In the genomic region with DNA sequence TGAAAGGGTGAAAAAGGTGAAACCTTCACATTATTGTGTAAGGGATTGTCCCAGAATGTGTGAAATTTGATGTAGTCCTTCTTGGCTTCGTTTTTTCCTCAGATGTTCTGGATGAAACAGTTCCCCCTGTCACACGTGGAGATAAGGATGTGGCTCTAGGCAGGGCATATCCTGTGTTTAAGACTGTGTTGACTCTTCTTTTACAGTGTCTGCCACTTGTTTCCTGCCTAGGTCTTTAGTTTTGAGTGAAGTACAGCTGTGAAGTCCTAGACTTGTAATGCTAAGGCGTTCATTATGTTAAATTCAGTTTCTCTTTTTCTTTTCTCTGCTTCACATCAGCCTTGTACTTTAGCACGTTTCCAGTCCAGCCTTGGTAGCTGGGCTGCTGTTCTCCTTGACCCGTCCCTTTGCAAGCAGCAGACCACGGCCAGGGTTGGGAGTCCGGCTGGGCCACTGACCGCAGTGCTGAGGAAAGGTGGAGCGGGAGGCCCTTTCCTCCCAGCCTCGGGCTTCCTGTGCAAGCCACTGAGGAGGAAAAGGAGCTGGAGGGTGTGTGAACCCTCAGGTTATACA, we compare ENCODE assay signal across 8 cellular contexts. TPM values are rescaled to one million over a fixed set of nuclear protein-coding genes. Genes with fewer than 3 reads are reported as not detected.
DNase-seq lines count a peak whose midpoint lies in the region; ATAC-seq and TF ChIP-seq lines count a peak whose summit lies in the region.

No MANE protein-coding gene starts in this region.

- H3K79me2 ChIP-seq in GM23248 (ENCODE audit: insufficient read depth): no peaks in the 10 kb centered on the region

- peak; percentile 74 for ATAC-seq in GM21619 (IDR thresholded peaks at IDR 0.05; ENCODE audit: unreplicated experiment)

- H2AFZ ChIP-seq in GM23248: no peak overlapping the region

- no peaks in the 10 kb centered on the region for H4K20me1 ChIP-seq in GM23248 (ENCODE audit: insufficient read depth)

- peak overlapping the region; percentile 71 to 96 (median 91) for H3K4me3 Mint-ChIP-seq in IgD-negative memory B cell
- peak overlapping the region; percentile 83 for H3K4me3 Mint-ChIP-seq in activated T-cell treated with anti-CD3 and anti-CD28 coated beads, Interleukin-2, amount 50 U/mL, for 24 hours
- peak overlapping the region; percentile 82 for H3K4me3 Mint-ChIP-seq in stimulated activated naive CD8-positive, alpha-beta T cell treated with anti-CD3 and anti-CD28 coated beads, Interleukin-15, Interleukin-2, amounts not matched to agents 100 ng/mL and 50 ng/mL, for 24 hours

- H3K9me2 ChIP-seq in GM23248 (ENCODE audit: insufficient read depth): no peaks in the 10 kb centered on the region

- peak overlapping the region; percentile 78 to 96 (median 95) for H3K27ac Mint-ChIP-seq in IgD-negative memory B cell
- H3K27ac Mint-ChIP-seq in activated T-cell treated with anti-CD3 and anti-CD28 coated beads, Interleukin-2, amount 50 U/mL, for 24 hours: peak overlapping the region; percentile 97
- H3K27ac Mint-ChIP-seq in stimulated activated naive CD8-positive, alpha-beta T cell treated with anti-CD3 and anti-CD28 coated beads, Interleukin-15, Interleukin-2, amounts not matched to agents 100 ng/mL and 50 ng/mL, for 24 hours: peak overlapping the region; percentile 95

- H3K36me3 ChIP-seq in right atrium auricular region (no peaks in the 10 kb centered on the region), GM23248 (ENCODE audit: low read depth) (no peaks in the 10 kb centered on the region)

- H3K9ac ChIP-seq in GM23248: no peak overlapping the region

- H3K4me3 ChIP-seq in right atrium auricular region: peak overlapping the region in 1 of 2 donors; percentile 7
- H3K4me3 ChIP-seq in GM23248: no peak overlapping the region

- in situ Hi-C loops in GM13976 (cut with MboI; ENCODE audit: low sequenced_read_pairs, unreplicated experiment): no loop called here
- in situ Hi-C loops in GM23248 (cut with MboI): no loop called here

- no peaks in the 10 kb centered on the region for H3K27me3 Mint-ChIP-seq in IgD-negative memory B cell
- H3K27me3 Mint-ChIP-seq in activated T-cell treated with anti-CD3 and anti-CD28 coated beads, Interleukin-2, amount 50 U/mL, for 24 hours: no peaks in the 10 kb centered on the region
- H3K27me3 Mint-ChIP-seq in stimulated activated naive CD8-positive, alpha-beta T cell treated with anti-CD3 and anti-CD28 coated beads, Interleukin-15, Interleukin-2, amounts not matched to agents 100 ng/mL and 50 ng/mL, for 24 hours: no peaks in the 10 kb centered on the region

- H3K4me1 ChIP-seq in right atrium auricular region (peaks cover 0 to 96% of the 10 kb centered on the region in 2 donors), GM23248 (ENCODE audit: insufficient read depth) (peaks cover 14% of the 10 kb centered on the region; the same call in 1 of the 2 replicates)

- WGBS in GM23248 (ENCODE audit: low coverage in 1 of 2, low lambda C conversion rate in 2 of 2, missing lambda C conversion rate in 2 of 2), 2 experiments: 92 to 94% methylated on average over 10 of the region's 10 CpGs

- H3K27me3 ChIP-seq in right atrium auricular region: no peaks in the 10 kb centered on the region
- no peaks in the 10 kb centered on the region for H3K27me3 ChIP-seq in GM23248 (replicated peaks; ENCODE audit: insufficient read depth)

- H3K27ac ChIP-seq in right atrium auricular region: peak overlapping the region; percentile 47 to 94
- no peak overlapping the region for H3K27ac ChIP-seq in GM23248

- DNase-seq in GM13976 (ENCODE audit: low spot score): peak; percentile 59
- DNase-seq in activated T-cell treated with anti-CD3 and anti-CD28 coated beads, Interleukin-2, amount 50 U/mL, for 24 hours: peak; percentile 57
- no peak for DNase-seq in right atrium auricular region (ENCODE audit: low spot score)
- DNase-seq in GM23248: no peak
- DNase-seq in amniotic stem cell (lab: John Stamatoyannopoulos, UW): no peak

- H3K9me3 Mint-ChIP-seq in IgD-negative memory B cell: no peaks in the 10 kb centered on the region
- H3K9me3 Mint-ChIP-seq in activated T-cell treated with anti-CD3 and anti-CD28 coated beads, Interleukin-2, amount 50 U/mL, for 24 hours: no peaks in the 10 kb centered on the region
- H3K9me3 Mint-ChIP-seq in stimulated activated naive CD8-positive, alpha-beta T cell treated with anti-CD3 and anti-CD28 coated beads, Interleukin-15, Interleukin-2, amounts not matched to agents 100 ng/mL and 50 ng/mL, for 24 hours: no peaks in the 10 kb centered on the region

- H3K4me2 ChIP-seq in GM23248 (ENCODE audit: unreplicated experiment): no peak overlapping the region

- H3K9me3 ChIP-seq in right atrium auricular region (no peaks in the 10 kb centered on the region), GM23248 (ENCODE audit: low read depth) (no peaks in the 10 kb centered on the region)

- H3F3A ChIP-seq in GM23248 (ENCODE audit: insufficient read depth): no peaks in the 10 kb centered on the region; the same call in 1 of the 2 replicates

- H3K4me1 Mint-ChIP-seq in IgD-negative memory B cell: peaks cover 65 to 89% (median 85%) of the 10 kb centered on the region in 3 donors
- H3K4me1 Mint-ChIP-seq in activated T-cell treated with anti-CD3 and anti-CD28 coated beads, Interleukin-2, amount 50 U/mL, for 24 hours (ENCODE audit: low read depth): peaks cover 94% of the 10 kb centered on the region
- H3K4me1 Mint-ChIP-seq in stimulated activated naive CD8-positive, alpha-beta T cell treated with anti-CD3 and anti-CD28 coated beads, Interleukin-15, Interleukin-2, amounts not matched to agents 100 ng/mL and 50 ng/mL, for 24 hours (ENCODE audit: low read depth): peaks cover 96% of the 10 kb centered on the region

- H3K36me3 Mint-ChIP-seq in IgD-negative memory B cell: peaks cover 3% of the 10 kb centered on the region
- peaks cover 13% of the 10 kb centered on the region for H3K36me3 Mint-ChIP-seq in activated T-cell treated with anti-CD3 and anti-CD28 coated beads, Interleukin-2, amount 50 U/mL, for 24 hours (ENCODE audit: low read depth)
- H3K36me3 Mint-ChIP-seq in stimulated activated naive CD8-positive, alpha-beta T cell treated with anti-CD3 and anti-CD28 coated beads, Interleukin-15, Interleukin-2, amounts not matched to agents 100 ng/mL and 50 ng/mL, for 24 hours (ENCODE audit: low read depth): peaks cover 3% of the 10 kb centered on the region

- TF ChIP-seq CTCF in GM13976 (IDR thresholded peaks at IDR 0.05; ENCODE audit: borderline replicate concordance, control extremely low read depth, extremely low read depth, insufficient read depth, missing control alignments): no peak
- no peak for TF ChIP-seq CTCF in right atrium auricular region (IDR thresholded peaks at IDR 0.05)

RNA-seq across cellular contexts. Expression of gene RASSF3, which starts 59.1 kb away (rescaled TPM):
- polyA plus RNA-seq in IgD-negative memory B cell (3.4 TPM), GM23248 (2016; fragmentation: Nextera tagmentation; extraction: Ambion mirVana) (1.5 and 1.9 TPM in 2 replicates)
- total RNA-seq in right atrium auricular region: 10 to 100 TPM; 55.4 to 88.4 TPM
- total RNA-seq in GM23248 (2014; rRNA removed; shearing (Covaris generic)): 4.9 and 12.0 TPM in 2 replicates

Comparison
In these comparisons a context has a peak if more than half of its experiments do, and no peak if none do; other contexts are left out.
1. DNase-seq: peak in GM13976 (single experiment) and activated T-cell treated with anti-CD3 and anti-CD28 coated beads, Interleukin-2, amount 50 U/mL, for 24 hours (single experiment); none in right atrium auricular region (single experiment), GM23248 (single experiment) and amniotic stem cell (single experiment).
2. Peak in every context shown above with its lines, with median percentiles within 50 percentile points of each other: H3K27ac Mint-ChIP-seq and H3K4me3 Mint-ChIP-seq.